In genomic region chrX:32150141-32150540, GRCh38 we compare ENCODE assay signal across 20 cellular contexts.
"Had no signal": no experiment of that assay in that cellular context is flagged by ENCODE, and none has a peak within 500 bp of the region (broad histone marks: within the 10 kb centered on the region; RNA-seq: fewer than 3 reads in every experiment).

No MANE protein-coding gene starts in this region.

- ATAC-seq: HepG2, SK-N-SH treated with all-trans-retinoic acid at 6 μM for 48 hours had no signal

- DNase-seq: IMR-90, Karpas-422, KG1, MM.1S, NCI-H1092 treated with DMSO at 0.1 percent for 48 hours, NCI-H1436, NCI-H187, NCI-H2029, NCI-H2081 treated with DMSO at 0.1 percent for 48 hours, NCI-H2171, NCI-H226, NCI-H446, NCI-H510A, NCI-H524 treated with DMSO at 0.1 percent for 48 hours, NCI-H774, RPMI8226, SHP77 treated with DMSO at 0.1 percent for 48 hours, SJCRH30 had no signal
